18 cellular contexts compared by ENCODE assay signal in genomic region chr3:11274743-11275142, GRCh38. TPM values are rescaled to one million over a fixed set of nuclear protein-coding genes. Genes with fewer than 3 reads are reported as not detected.
DNase-seq lines count a peak whose midpoint lies in the region; ATAC-seq and TF ChIP-seq lines count a peak whose summit lies in the region.
"Had no signal": no experiment of that assay in that cellular context is flagged by ENCODE, and none has a peak within 500 bp of the region (broad histone marks: within the 10 kb centered on the region; RNA-seq: fewer than 3 reads in every experiment).

No MANE protein-coding gene starts in this region.

- H3K4me3 ChIP-seq in Panc1 (ENCODE audit: low read depth in 2 of 2, low read length in 2 of 2), result no peak overlapping the region
- no peak overlapping the region for H3K4me3 ChIP-seq in PC-3 (ENCODE audit: low read length)
- H3K4me3 ChIP-seq: PC-9 had no signal

- peak overlapping the region; percentile 97 for H3K4me3 Mint-ChIP-seq in activated naive CD8-positive, alpha-beta T cell
- H3K4me3 Mint-ChIP-seq in activated naive CD8-positive, alpha-beta T cell treated with anti-CD3 and anti-CD28 coated beads for 36 hours, result no peak overlapping the region
- no peak overlapping the region for H3K4me3 Mint-ChIP-seq in mesothelial cell of epicardium

- peak overlapping the region; percentile 4 for H3K27ac Mint-ChIP-seq in activated naive CD8-positive, alpha-beta T cell
- no peak overlapping the region for H3K27ac Mint-ChIP-seq in activated naive CD8-positive, alpha-beta T cell treated with anti-CD3 and anti-CD28 coated beads for 36 hours
- H3K27ac Mint-ChIP-seq in mesothelial cell of epicardium, result peak overlapping the region; percentile 45

- H3K4me1 ChIP-seq in Panc1 (ENCODE audit: control insufficient read depth, insufficient read depth, low read length), result peaks cover 28% of the 10 kb centered on the region
- H3K4me1 ChIP-seq in PC-3 (ENCODE audit: insufficient read depth, low read length), result peaks cover 37% of the 10 kb centered on the region

- H3K4me1 Mint-ChIP-seq in activated naive CD8-positive, alpha-beta T cell (ENCODE audit: low read depth), result peaks cover 61% of the 10 kb centered on the region
- H3K4me1 Mint-ChIP-seq in activated naive CD8-positive, alpha-beta T cell treated with anti-CD3 and anti-CD28 coated beads for 36 hours, result peaks cover 33% of the 10 kb centered on the region
- H3K4me1 Mint-ChIP-seq in mesothelial cell of epicardium, result peaks cover 21% of the 10 kb centered on the region

- H2AFZ ChIP-seq in PC-3 (ENCODE audit: low read length), result no peak overlapping the region
- H2AFZ ChIP-seq: PC-9 had no signal

- H4K20me1 ChIP-seq in PC-3 (ENCODE audit: low read length), result 0 out of 2 replicates have a peak, but pooled peaks cover 3% of the 10 kb centered on the region

- DNase-seq in activated naive CD8-positive, alpha-beta T cell treated with anti-CD3 and anti-CD28 coated beads for 36 hours, result no peak
- no peak for DNase-seq in Panc1 (ENCODE audit: low read depth, low spot score)
- no peak for DNase-seq in mesothelial cell of epicardium (ENCODE audit: low spot score in 2 of 2, unreplicated experiment in 2 of 2)
- DNase-seq in occipital lobe (lab: John Stamatoyannopoulos, UW), result no peak
- DNase-seq in DMS153 (lab: John Stamatoyannopoulos, UW), result no peak
- DNase-seq in PC-3, result no peak
- DNase-seq: NCI-H1417 treated with DMSO at 0.1 percent for 48 hours; NCI-H2107; NCI-H446; PC-9; SHP77; stimulated activated CD4-positive, alpha-beta T cell treated with anti-CD3 and anti-CD28 coated beads, Interleukin-2, amount 100 ng/mL, for 48 hours; stimulated activated naive B cell treated with anti-CD40 and anti-IgM and Interleukin-4, amounts not matched to agents 10 μg/mL and 1 μg/mL and 100 μg/mL, for 72 hours; SW 1271 had no signal

- intact Hi-C loops in Panc1 (cut with micrococcal nuclease; ENCODE audit: unreplicated experiment), result no loop called here
- intact Hi-C loops in PC-3 (cut with micrococcal nuclease), result no loop called here

- peaks cover 4% of the 10 kb centered on the region for H3F3A ChIP-seq in PC-3 (ENCODE audit: low read length, unreplicated experiment)

- H3K9me2 ChIP-seq in PC-3 (replicated peaks; ENCODE audit: low read length), result no peaks in the 10 kb centered on the region

- peaks cover 70% of the 10 kb centered on the region for H3K79me2 ChIP-seq in PC-3 (ENCODE audit: low read length)

- no peak overlapping the region for H3K9ac ChIP-seq in PC-3 (ENCODE audit: low read length)

- H3K36me3 Mint-ChIP-seq in activated naive CD8-positive, alpha-beta T cell, result peaks cover 28% of the 10 kb centered on the region
- peaks cover 47% of the 10 kb centered on the region for H3K36me3 Mint-ChIP-seq in activated naive CD8-positive, alpha-beta T cell treated with anti-CD3 and anti-CD28 coated beads for 36 hours
- H3K36me3 Mint-ChIP-seq in mesothelial cell of epicardium, result peaks cover 25% of the 10 kb centered on the region

- CTCF ChIA-PET in Panc1 (lab: Charles Lee), result no interaction called here
- CTCF ChIA-PET in PC-3 (lab: Charles Lee), result no interaction called here

- H3K27me3 Mint-ChIP-seq in activated naive CD8-positive, alpha-beta T cell, result no peaks in the 10 kb centered on the region
- no peaks in the 10 kb centered on the region for H3K27me3 Mint-ChIP-seq in activated naive CD8-positive, alpha-beta T cell treated with anti-CD3 and anti-CD28 coated beads for 36 hours
- no peaks in the 10 kb centered on the region for H3K27me3 Mint-ChIP-seq in mesothelial cell of epicardium (ENCODE audit: low read depth)
- H3K27me3 Mint-ChIP-seq: stimulated activated naive B cell treated with anti-CD40 and anti-IgM and Interleukin-4, amounts not matched to agents 10 μg/mL and 1 μg/mL and 100 μg/mL, for 72 hours had no signal

- H3K27ac ChIP-seq in Panc1 (ENCODE audit: low read length) (peak overlapping the region; percentile 96; the same call in 1 of the 2 replicates), PC-3 (ENCODE audit: low read length) (no peak overlapping the region)
- H3K27ac ChIP-seq: C4-2B, epithelial cell of prostate, PC-9 had no signal

- POLR2A ChIA-PET in Panc1 (lab: Charles Lee), result interaction anchor here (0.6 to 0.9 kb wide), 2 partner anchors 14 to 200 kb away, joined by 3 read pairs; no protein-coding TSS in a partner anchor
- POLR2A ChIA-PET in PC-3 (lab: Charles Lee; ENCODE audit: unreplicated experiment), result no interaction called here

- BruUV-seq in Panc1 (replicated peaks; lab: Mats Ljungman, UMichigan) (no TSS peak), PC-3 (replicated peaks; lab: Mats Ljungman, UMichigan) (no TSS peak)

- H3K9me3 Mint-ChIP-seq in activated naive CD8-positive, alpha-beta T cell (ENCODE audit: low read depth), result no peaks in the 10 kb centered on the region
- peaks cover 8% of the 10 kb centered on the region for H3K9me3 Mint-ChIP-seq in activated naive CD8-positive, alpha-beta T cell treated with anti-CD3 and anti-CD28 coated beads for 36 hours
- H3K9me3 Mint-ChIP-seq in mesothelial cell of epicardium, result peaks cover 11% of the 10 kb centered on the region

- no peak for ATAC-seq in Panc1
- no peak for ATAC-seq in PC-3
- ATAC-seq: activated CD4-positive, CD25-positive, alpha-beta regulatory T cell treated with anti-CD3 and anti-CD28 coated beads, Interleukin-2, amount 50 U/mL, for 24 hours; stimulated activated naive B cell treated with anti-CD40 and anti-IgM and Interleukin-4, amounts not matched to agents 10 μg/mL and 1 μg/mL and 100 μg/mL, for 72 hours had no signal

- in situ Hi-C loops in Panc1 (cut with HindIII; ENCODE audit: low pct_unique_long_range_greater_than_20kb, low sequenced_read_pairs), result no loop called here

- no peaks in the 10 kb centered on the region for H3K27me3 ChIP-seq in Panc1 (ENCODE audit: control insufficient read depth, insufficient read depth, low read length)
- no peaks in the 10 kb centered on the region for H3K27me3 ChIP-seq in PC-3 (ENCODE audit: low read length)

- H3K9me3 ChIP-seq in Panc1 (ENCODE audit: control insufficient read depth, insufficient read depth, low read depth, low read length) (no peaks in the 10 kb centered on the region), PC-3 (ENCODE audit: low read length) (no peaks in the 10 kb centered on the region)

- TF ChIP-seq CTCF in Panc1 (IDR thresholded peaks at IDR 0.05) (no peak), mesothelial cell of epicardium (IDR thresholded peaks at IDR 0.05; ENCODE audit: unreplicated experiment) (no peak), PC-3 (conservative IDR thresholded peaks at IDR 0.05; ENCODE audit: low read depth, low read length) (no peak)

- no peak overlapping the region for H3K4me2 ChIP-seq in PC-3 (ENCODE audit: low read length)

- peaks cover 7% of the 10 kb centered on the region; the same call in 1 of the 2 replicates for H3K36me3 ChIP-seq in Panc1 (ENCODE audit: control insufficient read depth, insufficient read depth, low read length)
- peaks cover 22% of the 10 kb centered on the region for H3K36me3 ChIP-seq in PC-3 (ENCODE audit: low read depth, low read length)

RNA-seq across cellular contexts. Expression of gene ATG7, which starts 2.5 kb away (rescaled TPM):
- total RNA-seq in activated naive CD8-positive, alpha-beta T cell treated with anti-CD3 and anti-CD28 coated beads for 36 hours, result 10 to 100 TPM; 25.1 to 28.2 TPM
- total RNA-seq in Panc1 (2021; ENCODE audit: unreplicated experiment) (36.0 TPM), mesothelial cell of epicardium (35.3 to 40.3 TPM (median 37.5 TPM) in 3 replicates), occipital lobe (22.6 TPM), PC-3 (2014; rRNA removed) (33.2 and 36.5 TPM in 2 replicates)
- polyA plus RNA-seq in Panc1 (2012; ENCODE audit: insufficient read length), result 21.6 TPM
